In the genomic region with DNA sequence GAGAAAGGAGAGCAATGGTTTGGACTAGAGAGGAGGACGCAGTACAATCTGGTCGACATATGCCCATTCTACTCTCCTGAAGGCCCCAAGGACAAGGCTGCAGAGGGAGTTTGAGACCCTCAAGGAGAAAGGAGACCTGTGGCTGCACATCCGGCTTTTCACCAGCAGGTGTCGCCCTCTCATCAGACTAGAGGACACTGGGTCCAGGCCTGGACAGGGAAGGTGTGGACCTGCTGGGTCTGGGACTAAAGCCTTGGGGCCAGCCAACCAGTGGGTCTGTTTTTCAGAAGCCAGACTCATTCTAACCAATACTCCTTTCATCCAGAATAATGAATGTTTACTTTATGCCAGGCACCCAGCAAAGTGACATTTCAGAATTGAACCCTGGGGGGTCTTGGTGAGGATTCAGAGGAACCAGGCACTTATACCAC, we compare ENCODE assay signal across 9 cellular contexts. TPM values are rescaled to one million over a fixed set of nuclear protein-coding genes. Genes with fewer than 3 reads are reported as not detected.
DNase-seq lines count a peak whose midpoint lies in the region; TF ChIP-seq lines count a peak whose summit lies in the region.
"Had no signal": no experiment of that assay in that cellular context is flagged by ENCODE, and none has a peak within 500 bp of the region (broad histone marks: within the 10 kb centered on the region; RNA-seq: fewer than 3 reads in every experiment).

No MANE protein-coding gene starts in this region.

- DNase-seq in AG10803 (ENCODE audit: low read depth) (peak; percentile 58), GOT3 (lab: John Stamatoyannopoulos, UW) (peak; percentile 28), NCI-H510A treated with DMSO at 0.1 percent for 48 hours (lab: John Stamatoyannopoulos, UW) (peak; percentile 92), dermis blood vessel endothelial cell (peak; percentile 86), lung microvascular endothelial cell (ENCODE audit: low read depth in 2 of 2) (peak; percentile 68 to 79), cortex of kidney (lab: John Stamatoyannopoulos, UW) (no peak)
- DNase-seq in activated CD4-positive, alpha-beta T cell treated with anti-CD3 and anti-CD28 coated beads, Interleukin-2, amount 50 U/mL, for 4 hours: peak; percentile 68 to 70
- DNase-seq in stimulated activated CD8-positive, alpha-beta memory T cell treated with anti-CD3 and anti-CD28 coated beads, Interleukin-15, amount 100 ng/mL, for 1 hour (ENCODE audit: low read depth): peak; percentile 60

- no peak overlapping the region for H3K4me3 ChIP-seq in AG10803 (ENCODE audit: low read length)

- peak; percentile 96 for TF ChIP-seq CTCF in AG10803 (conservative IDR thresholded peaks at IDR 0.05; ENCODE audit: low read length)

RNA-seq across cellular contexts. Expression of gene SRARP, which starts 5.0 kb away (rescaled TPM):
- total RNA-seq in dermis blood vessel endothelial cell (0.28 and 0.51 TPM in 2 replicates), lung microvascular endothelial cell (0.44 and 0.99 TPM in 2 replicates)
- total RNA-seq: urinary bladder had no signal

RNA-seq across cellular contexts. Expression of gene HSPB7, which starts 8.8 kb away (rescaled TPM):
- total RNA-seq in dermis blood vessel endothelial cell (not detected in 2 replicates), lung microvascular endothelial cell (not detected in 2 replicates)

RNA-seq across cellular contexts. Expression of gene CLCNKA, which starts 12.8 kb away (rescaled TPM):
- not detected in 2 replicates for total RNA-seq in dermis blood vessel endothelial cell
- total RNA-seq in lung microvascular endothelial cell: not detected in 2 replicates
- total RNA-seq: urinary bladder had no signal

RNA-seq across cellular contexts. Expression of gene ZBTB17, which starts 33.1 kb away (rescaled TPM):
- total RNA-seq in dermis blood vessel endothelial cell: 45.6 and 49.7 TPM in 2 replicates
- total RNA-seq in lung microvascular endothelial cell: 28.8 and 49.2 TPM in 2 replicates

RNA-seq across cellular contexts. Expression of gene CLCNKB, which starts 34.5 kb away (rescaled TPM):
- total RNA-seq in dermis blood vessel endothelial cell (0.34 TPM in 1 of 2 replicates, not detected in the other), lung microvascular endothelial cell (under 0.01 TPM in 1 of 2 replicates, not detected in the other)
